Comparison of ENCODE assay signal across 8 cellular contexts in genomic region chr10:99619851-99620712, GRCh38. TPM values are rescaled to one million over a fixed set of nuclear protein-coding genes. Genes with fewer than 3 reads are reported as not detected.
DNase-seq lines count a peak whose midpoint lies in the region; ATAC-seq and TF ChIP-seq lines count a peak whose summit lies in the region.

A gene with protein sequence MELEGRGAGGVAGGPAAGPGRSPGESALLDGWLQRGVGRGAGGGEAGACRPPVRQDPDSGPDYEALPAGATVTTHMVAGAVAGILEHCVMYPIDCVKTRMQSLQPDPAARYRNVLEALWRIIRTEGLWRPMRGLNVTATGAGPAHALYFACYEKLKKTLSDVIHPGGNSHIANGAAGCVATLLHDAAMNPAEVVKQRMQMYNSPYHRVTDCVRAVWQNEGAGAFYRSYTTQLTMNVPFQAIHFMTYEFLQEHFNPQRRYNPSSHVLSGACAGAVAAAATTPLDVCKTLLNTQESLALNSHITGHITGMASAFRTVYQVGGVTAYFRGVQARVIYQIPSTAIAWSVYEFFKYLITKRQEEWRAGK (minus strand): TSS chr10:99620439. CDS start chr10:99620335, 104 bp downstream.

- peak within 1 kb of the TSS; percentile 96 for H3K23ac ChIP-seq in neuronal stem cell (ENCODE audit: low read depth, low read length, poor library complexity)

- H4K91ac ChIP-seq in neuronal stem cell (ENCODE audit: low read depth, low read length, poor library complexity) = no peak within 1 kb of the TSS

- TF ChIP-seq POLR2A in gastroesophageal sphincter (IDR thresholded peaks at IDR 0.05) = peak; percentile 0 to 17

- peak; percentile 93 for DNase-seq in COR-L47 (lab: John Stamatoyannopoulos, UW)
- peak; percentile 100 for DNase-seq in GM23248
- no peak for DNase-seq in M059J (ENCODE audit: low read depth)
- peak; percentile 99 for DNase-seq in SIG-M5 treated with dmso at 0.1 percent for 504 hours (lab: John Stamatoyannopoulos, UW; ENCODE audit: unreplicated experiment)
- peak; percentile 93 for DNase-seq in activated naive CD4-positive, alpha-beta T cell treated with anti-CD3 and anti-CD28 coated beads, Interleukin-2, amount 50 U/mL, for 16 hours
- DNase-seq in neuronal stem cell (ENCODE audit: low spot score) = peak; percentile 17

- H3K9me3 ChIP-seq in GM23248 (ENCODE audit: low read depth) (no peaks in the 10 kb centered on the region), gastroesophageal sphincter (no peaks in the 10 kb centered on the region), neuronal stem cell (replicated peaks in 1 of 2; ENCODE audit: control insufficient read depth in 2 of 2, insufficient read depth in 1 of 2, low read depth in 1 of 2, low read length in 2 of 2) (no peaks in the 10 kb centered on the region)

- H3K9ac ChIP-seq in GM23248 (peak within 1 kb of the TSS; percentile 91), neuronal stem cell (ENCODE audit: low read depth, low read length, poor library complexity) (peak within 1 kb of the TSS; percentile 96)

- peak within 1 kb of the TSS; percentile 95 for H3K18ac ChIP-seq in neuronal stem cell (ENCODE audit: low read length)

- TF ChIP-seq CTCF in gastroesophageal sphincter (IDR thresholded peaks at IDR 0.05) (no peak), subcutaneous adipose tissue (IDR thresholded peaks at IDR 0.05; ENCODE audit: low read depth) (no peak)

- no peaks in the 10 kb centered on the region for H3K27me3 ChIP-seq in GM23248 (replicated peaks; ENCODE audit: insufficient read depth)
- no peaks in the 10 kb centered on the region for H3K27me3 ChIP-seq in gastroesophageal sphincter
- no peaks in the 10 kb centered on the region for H3K27me3 ChIP-seq in neuronal stem cell (ENCODE audit: control insufficient read depth in 3 of 3, insufficient read depth in 3 of 3, low read depth in 1 of 3, low read length in 3 of 3)

- H2BK120ac ChIP-seq in neuronal stem cell (ENCODE audit: low read depth, low read length) = no peak within 1 kb of the TSS

- H3K4me2 ChIP-seq in GM23248 (ENCODE audit: unreplicated experiment) (peak within 1 kb of the TSS; percentile 95), neuronal stem cell (ENCODE audit: insufficient read depth, low read length, poor library complexity, severe bottlenecking) (peak within 1 kb of the TSS; percentile 91)

- no peaks in the 10 kb centered on the region for H3K36me3 ChIP-seq in GM23248 (ENCODE audit: low read depth)
- H3K36me3 ChIP-seq in gastroesophageal sphincter = peaks cover 0 to 6% of the 10 kb centered on the region in 2 donors
- peaks cover 0 to 7% of the 10 kb centered on the region in 2 donors for H3K36me3 ChIP-seq in neuronal stem cell (replicated peaks in 1 of 2; ENCODE audit: control insufficient read depth in 2 of 2, insufficient read depth in 2 of 2, low read length in 2 of 2)

- in situ Hi-C loops in GM23248 (cut with MboI) = loop anchor here (10.0 kb wide), 1 partner anchor 185 kb away; the partner anchor contains the start of gene GOT1

- TF ChIP-seq EP300 in gastroesophageal sphincter (IDR thresholded peaks at IDR 0.05) = no peak

- H3K14ac ChIP-seq in neuronal stem cell (ENCODE audit: low read length) = peak within 1 kb of the TSS; percentile 77

- no peak within 1 kb of the TSS for H4K8ac ChIP-seq in neuronal stem cell (ENCODE audit: low read depth, low read length)

- peak; percentile 0 for ATAC-seq in gastroesophageal sphincter

- H2AK5ac ChIP-seq in neuronal stem cell (ENCODE audit: low read depth, low read length) = peak within 1 kb of the TSS; percentile 22

- 1 to 2% methylated on average over 35 to 59 of the region's 75 CpGs for WGBS in GM23248 (ENCODE audit: low coverage in 1 of 2, low lambda C conversion rate in 2 of 2, missing lambda C conversion rate in 2 of 2), 2 experiments
- 4% methylated on average over 9 of the region's 75 CpGs; no CpG with 5 or more reads in 1 of the 2 donors for WGBS in gastroesophageal sphincter (ENCODE audit: low coverage in 1 of 2), 2 donors
- WGBS in neuronal stem cell (ENCODE audit: extremely low coverage in 2 of 2, insufficient read length in 2 of 2, insufficient replicate concordance in 1 of 2), 2 donors = no CpG with 5 or more reads among the region's 75 CpGs

- no peaks in the 10 kb centered on the region for H4K20me1 ChIP-seq in GM23248 (ENCODE audit: insufficient read depth)

- H3K4me1 ChIP-seq in GM23248 (ENCODE audit: insufficient read depth) = peaks cover 30% of the 10 kb centered on the region
- H3K4me1 ChIP-seq in gastroesophageal sphincter = peaks cover 0 to 55% (median 30%) of the 10 kb centered on the region in 3 donors
- H3K4me1 ChIP-seq in neuronal stem cell (ENCODE audit: control insufficient read depth in 2 of 2, insufficient read depth in 1 of 2, low read depth in 1 of 2, low read length in 2 of 2) = peaks cover 5 to 13% of the 10 kb centered on the region in 2 donors

- H2BK12ac ChIP-seq in neuronal stem cell (ENCODE audit: low read length) = no peak within 1 kb of the TSS

- peaks cover 17% of the 10 kb centered on the region for H3F3A ChIP-seq in GM23248 (ENCODE audit: insufficient read depth)

- peak within 1 kb of the TSS; percentile 39 for H2BK15ac ChIP-seq in neuronal stem cell (ENCODE audit: low read length)

- no peaks in the 10 kb centered on the region for H3K9me2 ChIP-seq in GM23248 (ENCODE audit: insufficient read depth)

- H2AFZ ChIP-seq in GM23248 = peak within 1 kb of the TSS; percentile 46
- peak within 1 kb of the TSS; percentile 94 for H2AFZ ChIP-seq in neuronal stem cell (ENCODE audit: low read length)

- peak within 1 kb of the TSS; percentile 87 for H3K4me3 ChIP-seq in GM23248
- peak within 1 kb of the TSS; percentile 57 to 90 for H3K4me3 ChIP-seq in gastroesophageal sphincter
- H3K4me3 ChIP-seq in neuronal stem cell (ENCODE audit: low read length in 2 of 2) = peak within 1 kb of the TSS; percentile 76 to 93

- H3K79me2 ChIP-seq in GM23248 (ENCODE audit: insufficient read depth) = peaks cover 52% of the 10 kb centered on the region

- H2BK5ac ChIP-seq in neuronal stem cell (ENCODE audit: low read length) = peak within 1 kb of the TSS; percentile 95

- peak within 1 kb of the TSS; percentile 97 for H3K27ac ChIP-seq in GM23248
- H3K27ac ChIP-seq in gastroesophageal sphincter = peak within 1 kb of the TSS; percentile 89 to 99 (median 95)
- peak within 1 kb of the TSS; percentile 92 for H3K27ac ChIP-seq in neuronal stem cell (replicated peaks; ENCODE audit: low read length)

- peak within 1 kb of the TSS; percentile 25 for H3K4ac ChIP-seq in neuronal stem cell (ENCODE audit: low read length)

- H3K79me1 ChIP-seq in neuronal stem cell (ENCODE audit: low read depth, low read length) = no peaks in the 10 kb centered on the region

RNA-seq across cellular contexts. Expression of the gene that starts here (rescaled TPM):
- 22.8 and 37.6 TPM in 2 replicates for total RNA-seq in GM23248 (2014; rRNA removed; shearing (Covaris generic))
- 12.6 and 13.1 TPM in 2 replicates for polyA plus RNA-seq in GM23248 (2016; fragmentation: Nextera tagmentation; extraction: Ambion mirVana)
- 36.5 and 47.9 TPM in 2 replicates for total RNA-seq in M059J (2014; rRNA removed; shearing (Covaris generic))
- total RNA-seq in gastroesophageal sphincter (10 to 100 TPM; 18.6 to 55.6 (median 33.3) TPM), subcutaneous adipose tissue (10 to 100 TPM; 29.5 to 42.8 (median 32.2) TPM)
- 23.8 TPM for polyA plus RNA-seq in neuronal stem cell (2013, experiment 1 of 2)
- polyA plus RNA-seq in neuronal stem cell (2013, experiment 2 of 2) = 24.1 TPM
